Comparison of ENCODE assay signal across 26 cellular contexts in genomic region chr12:71581206-71581605, GRCh38.
A peak's percentile ranks its signal among the peaks of the same experiment; 100 is the strongest.
DNase-seq lines count a peak whose midpoint lies in the region; ATAC-seq, FAIRE-seq and TF ChIP-seq lines count a peak whose summit lies in the region.
"Had no signal": no experiment of that assay in that cellular context is flagged by ENCODE, and none has a peak within 500 bp of the region (broad histone marks: within the 10 kb centered on the region; RNA-seq: fewer than 3 reads in every experiment).

No MANE protein-coding gene starts in this region.

- no peak overlapping the region for H3K4me3 ChIP-seq in astrocyte (ENCODE audit: insufficient read depth, low read depth, low read length)
- H3K4me3 ChIP-seq in suprapubic skin = no peak overlapping the region
- H3K4me3 ChIP-seq: ascending aorta, heart right ventricle, SK-N-MC, uterus had no signal

- DNase-seq in NCI-H2107 treated with DMSO at 0.1 percent for 48 hours (lab: John Stamatoyannopoulos, UW; ENCODE audit: unreplicated experiment) (peak; percentile 12), NCI-H2107 (lab: John Stamatoyannopoulos, UW) (no peak), astrocyte (ENCODE audit: low read depth) (peak; percentile 65), islet precursor cell (peak; percentile 94), suprapubic skin (ENCODE audit: low spot score in 2 of 2) (no peak), Right ventricle myocardium inferior (ENCODE audit: missing footprints) (no peak)
- no peak for DNase-seq in stimulated activated CD4-positive, alpha-beta T cell treated with anti-CD3 and anti-CD28 coated beads, Interleukin-2, amount 100 ng/mL, for 48 hours
- no peak for DNase-seq in activated T-cell treated with anti-CD3 and anti-CD28 coated beads, Interleukin-2, amount 50 U/mL, for 24 hours
- DNase-seq: activated CD4-positive, alpha-beta memory T cell treated with anti-CD3 and anti-CD28 coated beads for 36 hours; activated naive CD4-positive, alpha-beta T cell treated with Interleukin-2 at 50 U/mL for 16 hours; effector memory CD4-positive, alpha-beta T cell; heart right ventricle; naive B cell; NCI-H146; NCI-H345; occipital lobe; stimulated activated CD4-positive, alpha-beta T cell treated with anti-CD3 and anti-CD28 coated beads, Interleukin-12 subunit alpha, Interleukin-12 subunit beta, amount 100 ng/mL, for 4 hours; stimulated activated CD8-positive, alpha-beta memory T cell treated with anti-CD3 and anti-CD28 coated beads, Interleukin-4, amount 100 ng/mL, for 48 hours; uterus had no signal

- no peaks in the 10 kb centered on the region for H3K36me3 ChIP-seq in astrocyte (ENCODE audit: insufficient read depth, low read length)
- H3K36me3 ChIP-seq in suprapubic skin = no peaks in the 10 kb centered on the region
- H3K36me3 ChIP-seq: ascending aorta, heart right ventricle, uterus had no signal

- ATAC-seq in Right ventricle myocardium inferior = no peak
- ATAC-seq: heart right ventricle, Panc1, WTC11 had no signal

- no peak for TF ChIP-seq EP300 in suprapubic skin (IDR thresholded peaks at IDR 0.05)

- no peak overlapping the region for H3K4me2 ChIP-seq in astrocyte (ENCODE audit: low read length)

- H3K9ac ChIP-seq in astrocyte (ENCODE audit: low read length) = no peak overlapping the region

- H3K9me3 Mint-ChIP-seq in astrocyte (ENCODE audit: unreplicated experiment) = no peaks in the 10 kb centered on the region
- H3K9me3 Mint-ChIP-seq in activated T-cell treated with anti-CD3 and anti-CD28 coated beads, Interleukin-2, amount 50 U/mL, for 24 hours = no peaks in the 10 kb centered on the region
- H3K9me3 Mint-ChIP-seq: activated CD4-positive, alpha-beta memory T cell treated with anti-CD3 and anti-CD28 coated beads for 36 hours; IgD-negative memory B cell; WTC11 had no signal

- TF ChIP-seq POLR2A in suprapubic skin (IDR thresholded peaks at IDR 0.05) = no peak

- H3K4me1 ChIP-seq in astrocyte (ENCODE audit: insufficient read depth, low read length) (peaks cover 4% of the 10 kb centered on the region), suprapubic skin (peaks cover 3% of the 10 kb centered on the region)
- H3K4me1 ChIP-seq: ascending aorta, heart right ventricle, uterus had no signal

- peak overlapping the region; percentile 23 for H3K4me3 Mint-ChIP-seq in astrocyte (ENCODE audit: unreplicated experiment)
- no peak overlapping the region for H3K4me3 Mint-ChIP-seq in activated T-cell treated with anti-CD3 and anti-CD28 coated beads, Interleukin-2, amount 50 U/mL, for 24 hours
- H3K4me3 Mint-ChIP-seq: activated CD4-positive, alpha-beta memory T cell treated with anti-CD3 and anti-CD28 coated beads for 36 hours; IgD-negative memory B cell; naive B cell; WTC11 had no signal

- no peak for TF ChIP-seq CTCF in astrocyte (IDR thresholded peaks at IDR 0.05; ENCODE audit: insufficient read depth, low read depth, low read length)
- TF ChIP-seq CTCF in suprapubic skin (IDR thresholded peaks at IDR 0.05) = no peak

- no peaks in the 10 kb centered on the region for H3K36me3 Mint-ChIP-seq in astrocyte (ENCODE audit: low read depth, unreplicated experiment)
- H3K36me3 Mint-ChIP-seq in activated T-cell treated with anti-CD3 and anti-CD28 coated beads, Interleukin-2, amount 50 U/mL, for 24 hours (ENCODE audit: low read depth) = no peaks in the 10 kb centered on the region
- H3K36me3 Mint-ChIP-seq: activated CD4-positive, alpha-beta memory T cell treated with anti-CD3 and anti-CD28 coated beads for 36 hours; naive B cell; WTC11 had no signal

- intact Hi-C loops in Right ventricle myocardium inferior (cut with DNase I) = no loop called here

- H3K79me2 ChIP-seq in astrocyte (ENCODE audit: insufficient read depth, low read length) = no peaks in the 10 kb centered on the region

- H3K27ac ChIP-seq in astrocyte (ENCODE audit: low read depth, low read length) (no peak overlapping the region), suprapubic skin (peak overlapping the region; percentile 69)
- H3K27ac ChIP-seq: 22Rv1, ascending aorta, heart right ventricle, SK-N-MC, uterus had no signal

- no peaks in the 10 kb centered on the region for H4K20me1 ChIP-seq in astrocyte (ENCODE audit: insufficient read depth, low read length)

- H3K27me3 ChIP-seq in astrocyte (ENCODE audit: insufficient read depth, low read length) = no peaks in the 10 kb centered on the region
- H3K27me3 ChIP-seq in suprapubic skin = no peaks in the 10 kb centered on the region
- H3K27me3 ChIP-seq: ascending aorta, uterus had no signal

- H3K4me1 Mint-ChIP-seq in astrocyte (ENCODE audit: low read depth, unreplicated experiment) = peaks cover 8% of the 10 kb centered on the region
- H3K4me1 Mint-ChIP-seq in activated T-cell treated with anti-CD3 and anti-CD28 coated beads, Interleukin-2, amount 50 U/mL, for 24 hours (ENCODE audit: low read depth) = no peaks in the 10 kb centered on the region
- H3K4me1 Mint-ChIP-seq: IgD-negative memory B cell, naive B cell, WTC11 had no signal

- FAIRE-seq in astrocyte (lab: Jason Lieb, UNC) = no peak
- FAIRE-seq: G401.6 had no signal

- H3K27me3 Mint-ChIP-seq in astrocyte (ENCODE audit: low read depth, unreplicated experiment) = no peaks in the 10 kb centered on the region
- peaks cover 7% of the 10 kb centered on the region for H3K27me3 Mint-ChIP-seq in activated T-cell treated with anti-CD3 and anti-CD28 coated beads, Interleukin-2, amount 50 U/mL, for 24 hours

- peak overlapping the region; percentile 77 for H3K27ac Mint-ChIP-seq in astrocyte (ENCODE audit: unreplicated experiment)
- no peak overlapping the region for H3K27ac Mint-ChIP-seq in activated T-cell treated with anti-CD3 and anti-CD28 coated beads, Interleukin-2, amount 50 U/mL, for 24 hours
- H3K27ac Mint-ChIP-seq: activated CD4-positive, alpha-beta memory T cell treated with anti-CD3 and anti-CD28 coated beads for 36 hours; IgD-negative memory B cell; naive B cell; WTC11 had no signal

- H3K9me3 ChIP-seq in astrocyte (ENCODE audit: insufficient read depth, low read depth, low read length) = no peaks in the 10 kb centered on the region
- H3K9me3 ChIP-seq in suprapubic skin = no peaks in the 10 kb centered on the region
- H3K9me3 ChIP-seq: ascending aorta, heart right ventricle, uterus had no signal

- WGBS in suprapubic skin = 65% methylated on average over 3 of the region's 3 CpGs

- no peak overlapping the region for H2AFZ ChIP-seq in astrocyte (ENCODE audit: low read depth, low read length)

Comparison
In these comparisons a context has a peak if more than half of its experiments do, and no peak if none do; other contexts are left out.
1. DNase-seq: peak in NCI-H2107 treated with DMSO at 0.1 percent for 48 hours (single experiment), astrocyte (single experiment) and islet precursor cell (single experiment); none in NCI-H2107 (single experiment), suprapubic skin (0 of 2), Right ventricle myocardium inferior (single experiment), stimulated activated CD4-positive, alpha-beta T cell treated with anti-CD3 and anti-CD28 coated beads, Interleukin-2, amount 100 ng/mL, for 48 hours (0 of 2) and activated T-cell treated with anti-CD3 and anti-CD28 coated beads, Interleukin-2, amount 50 U/mL, for 24 hours (single experiment).